19 cellular contexts compared by ENCODE assay signal in the genomic region with DNA sequence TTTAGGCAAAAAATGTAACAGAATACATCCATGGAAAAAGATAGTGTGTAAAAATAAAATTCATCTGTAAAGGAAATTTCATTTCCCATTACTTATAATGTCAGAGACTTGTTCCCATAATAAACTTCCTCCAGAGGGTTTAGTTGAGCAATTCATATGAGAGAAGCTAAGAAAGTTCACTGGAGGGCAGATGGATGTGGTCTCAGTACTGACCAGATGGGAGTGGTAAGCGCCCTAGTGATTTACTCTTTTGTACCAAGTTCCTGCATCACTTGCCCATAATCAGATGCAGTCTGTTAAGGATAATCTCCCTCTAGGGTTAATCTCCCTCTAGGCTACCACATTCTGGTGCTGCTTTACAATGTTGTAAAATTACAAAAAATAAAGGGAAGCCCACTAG.
DNase-seq lines count a peak whose midpoint lies in the region; ATAC-seq and TF ChIP-seq lines count a peak whose summit lies in the region.
"Had no signal": no experiment of that assay in that cellular context is flagged by ENCODE, and none has a peak within 500 bp of the region (broad histone marks: within the 10 kb centered on the region; RNA-seq: fewer than 3 reads in every experiment).

No MANE protein-coding gene starts in this region.

- TF ChIP-seq CTCF in right atrium auricular region (IDR thresholded peaks at IDR 0.05) = no peak
- TF ChIP-seq CTCF in foreskin fibroblast (IDR thresholded peaks at IDR 0.05; ENCODE audit: low read depth, low read length) = no peak
- no peak for TF ChIP-seq CTCF in Calu3 (IDR thresholded peaks at IDR 0.05; ENCODE audit: unreplicated experiment)

- H3K9me3 Mint-ChIP-seq in Calu3 (ENCODE audit: low read depth, unreplicated experiment) = no peaks in the 10 kb centered on the region
- no peaks in the 10 kb centered on the region for H3K9me3 Mint-ChIP-seq in activated CD8-positive, alpha-beta T cell treated with anti-CD3 and anti-CD28 coated beads, Interleukin-2, amount 10 ng/mL, durations not matched to agents 7 days and 5 days (ENCODE audit: insufficient read depth)
- H3K9me3 Mint-ChIP-seq: naive B cell; stimulated activated naive CD8-positive, alpha-beta T cell treated with anti-CD3 and anti-CD28 coated beads, Interleukin-15, Interleukin-2, amounts not matched to agents 100 ng/mL and 50 ng/mL, for 24 hours had no signal

- H3K27me3 ChIP-seq in right atrium auricular region = no peaks in the 10 kb centered on the region
- H3K27me3 ChIP-seq: uterus had no signal

- H3K4me3 ChIP-seq in right atrium auricular region (no peak overlapping the region), foreskin fibroblast (ENCODE audit: low read depth in 1 of 2, low read length in 2 of 2) (no peak overlapping the region)
- H3K4me3 ChIP-seq: lower lobe of right lung, uterus had no signal

- no peak for DNase-seq in left ventricle myocardium superior
- DNase-seq in right atrium auricular region (ENCODE audit: low spot score) = no peak
- DNase-seq in NOMO-1 treated with DMSO at 0.1 percent for 48 hours (lab: John Stamatoyannopoulos, UW; ENCODE audit: unreplicated experiment) = peak; percentile 64
- DNase-seq in foreskin fibroblast = peak; percentile 1 to 28
- DNase-seq in Calu3 = no peak
- DNase-seq in activated CD8-positive, alpha-beta T cell treated with anti-CD3 and anti-CD28 coated beads, Interleukin-2, amount 10 ng/mL, durations not matched to agents 7 days and 5 days = no peak
- DNase-seq: activated CD4-positive, alpha-beta T cell treated with anti-CD3 and anti-CD28 coated beads for 1 hour; activated CD8-positive, alpha-beta memory T cell treated with anti-CD3 and anti-CD28 coated beads, Interleukin-2, amount 50 U/mL, for 48 hours; activated naive CD4-positive, alpha-beta T cell treated with Interleukin-2 at 50 U/mL for 16 hours; COR-L47; lower lobe of right lung; naive B cell; NCI-H1048; NCI-H774; T-helper 2 cell; uterus had no signal

- peak; percentile 32 for ATAC-seq in left ventricle myocardium superior
- no peak for ATAC-seq in HG02623 (IDR thresholded peaks at IDR 0.05; ENCODE audit: unreplicated experiment)
- no peak for ATAC-seq in activated CD8-positive, alpha-beta T cell treated with anti-CD3 and anti-CD28 coated beads, Interleukin-2, amount 10 ng/mL, durations not matched to agents 7 days and 5 days
- ATAC-seq in HG03045 (IDR thresholded peaks at IDR 0.05; ENCODE audit: unreplicated experiment) = no peak
- ATAC-seq: lower lobe of right lung had no signal

- POLR2A ChIA-PET in activated CD8-positive, alpha-beta T cell treated with anti-CD3 and anti-CD28 coated beads, Interleukin-2, amount 10 ng/mL, durations not matched to agents 7 days and 5 days (lab: Charles Lee) = no interaction called here

- CTCF ChIA-PET in Calu3 (lab: Charles Lee) = no interaction called here
- CTCF ChIA-PET in activated CD8-positive, alpha-beta T cell treated with anti-CD3 and anti-CD28 coated beads, Interleukin-2, amount 10 ng/mL, durations not matched to agents 7 days and 5 days (lab: Charles Lee) = no interaction called here

- no peaks in the 10 kb centered on the region for H3K36me3 Mint-ChIP-seq in Calu3 (ENCODE audit: insufficient read depth, unreplicated experiment)
- peaks cover 16% of the 10 kb centered on the region for H3K36me3 Mint-ChIP-seq in activated CD8-positive, alpha-beta T cell treated with anti-CD3 and anti-CD28 coated beads, Interleukin-2, amount 10 ng/mL, durations not matched to agents 7 days and 5 days (ENCODE audit: low read depth)

- intact Hi-C loops in left ventricle myocardium superior (cut with micrococcal nuclease) (no loop called here), Calu3 (cut with micrococcal nuclease; ENCODE audit: unreplicated experiment) (no loop called here)

- peaks cover 4% of the 10 kb centered on the region for H3K36me3 ChIP-seq in right atrium auricular region

- H3K4me3 Mint-ChIP-seq in Calu3 (ENCODE audit: low read depth, unreplicated experiment) = no peak overlapping the region
- no peak overlapping the region for H3K4me3 Mint-ChIP-seq in activated CD8-positive, alpha-beta T cell treated with anti-CD3 and anti-CD28 coated beads, Interleukin-2, amount 10 ng/mL, durations not matched to agents 7 days and 5 days
- H3K4me3 Mint-ChIP-seq: naive B cell; stimulated activated naive CD8-positive, alpha-beta T cell treated with anti-CD3 and anti-CD28 coated beads, Interleukin-15, Interleukin-2, amounts not matched to agents 100 ng/mL and 50 ng/mL, for 24 hours had no signal

- no peak overlapping the region for H3K27ac ChIP-seq in right atrium auricular region
- H3K27ac ChIP-seq: lower lobe of right lung, uterus had no signal

- no peaks in the 10 kb centered on the region for H3K4me1 Mint-ChIP-seq in Calu3 (ENCODE audit: low read depth, unreplicated experiment)
- no peaks in the 10 kb centered on the region for H3K4me1 Mint-ChIP-seq in activated CD8-positive, alpha-beta T cell treated with anti-CD3 and anti-CD28 coated beads, Interleukin-2, amount 10 ng/mL, durations not matched to agents 7 days and 5 days (ENCODE audit: low read depth)
- H3K4me1 Mint-ChIP-seq: naive B cell had no signal

- no TSS peak for BruUV-seq in Calu3 (replicated peaks; lab: Mats Ljungman, UMichigan)

- no peak overlapping the region for H3K27ac Mint-ChIP-seq in Calu3 (ENCODE audit: unreplicated experiment)
- no peak overlapping the region for H3K27ac Mint-ChIP-seq in activated CD8-positive, alpha-beta T cell treated with anti-CD3 and anti-CD28 coated beads, Interleukin-2, amount 10 ng/mL, durations not matched to agents 7 days and 5 days
- H3K27ac Mint-ChIP-seq: naive B cell; stimulated activated naive CD8-positive, alpha-beta T cell treated with anti-CD3 and anti-CD28 coated beads, Interleukin-15, Interleukin-2, amounts not matched to agents 100 ng/mL and 50 ng/mL, for 24 hours had no signal

- no peaks in the 10 kb centered on the region for H3K4me1 ChIP-seq in right atrium auricular region
- H3K4me1 ChIP-seq: uterus had no signal

- no peaks in the 10 kb centered on the region for H3K27me3 Mint-ChIP-seq in Calu3 (ENCODE audit: unreplicated experiment)
- no peaks in the 10 kb centered on the region for H3K27me3 Mint-ChIP-seq in activated CD8-positive, alpha-beta T cell treated with anti-CD3 and anti-CD28 coated beads, Interleukin-2, amount 10 ng/mL, durations not matched to agents 7 days and 5 days (ENCODE audit: low read depth)
- H3K27me3 Mint-ChIP-seq: naive B cell; stimulated activated naive CD8-positive, alpha-beta T cell treated with anti-CD3 and anti-CD28 coated beads, Interleukin-15, Interleukin-2, amounts not matched to agents 100 ng/mL and 50 ng/mL, for 24 hours had no signal

- H3K9me3 ChIP-seq in right atrium auricular region = no peaks in the 10 kb centered on the region
- H3K9me3 ChIP-seq: lower lobe of right lung, uterus had no signal

Comparison
In these comparisons a context has a peak if more than half of its experiments do, and no peak if none do; other contexts are left out.
1. DNase-seq: peak in NOMO-1 treated with DMSO at 0.1 percent for 48 hours (single experiment) and foreskin fibroblast (2 of 2); none in left ventricle myocardium superior (single experiment), right atrium auricular region (single experiment), Calu3 (single experiment) and activated CD8-positive, alpha-beta T cell treated with anti-CD3 and anti-CD28 coated beads, Interleukin-2, amount 10 ng/mL, durations not matched to agents 7 days and 5 days (single experiment).